8 cellular contexts compared by ENCODE assay signal in the genomic region with DNA sequence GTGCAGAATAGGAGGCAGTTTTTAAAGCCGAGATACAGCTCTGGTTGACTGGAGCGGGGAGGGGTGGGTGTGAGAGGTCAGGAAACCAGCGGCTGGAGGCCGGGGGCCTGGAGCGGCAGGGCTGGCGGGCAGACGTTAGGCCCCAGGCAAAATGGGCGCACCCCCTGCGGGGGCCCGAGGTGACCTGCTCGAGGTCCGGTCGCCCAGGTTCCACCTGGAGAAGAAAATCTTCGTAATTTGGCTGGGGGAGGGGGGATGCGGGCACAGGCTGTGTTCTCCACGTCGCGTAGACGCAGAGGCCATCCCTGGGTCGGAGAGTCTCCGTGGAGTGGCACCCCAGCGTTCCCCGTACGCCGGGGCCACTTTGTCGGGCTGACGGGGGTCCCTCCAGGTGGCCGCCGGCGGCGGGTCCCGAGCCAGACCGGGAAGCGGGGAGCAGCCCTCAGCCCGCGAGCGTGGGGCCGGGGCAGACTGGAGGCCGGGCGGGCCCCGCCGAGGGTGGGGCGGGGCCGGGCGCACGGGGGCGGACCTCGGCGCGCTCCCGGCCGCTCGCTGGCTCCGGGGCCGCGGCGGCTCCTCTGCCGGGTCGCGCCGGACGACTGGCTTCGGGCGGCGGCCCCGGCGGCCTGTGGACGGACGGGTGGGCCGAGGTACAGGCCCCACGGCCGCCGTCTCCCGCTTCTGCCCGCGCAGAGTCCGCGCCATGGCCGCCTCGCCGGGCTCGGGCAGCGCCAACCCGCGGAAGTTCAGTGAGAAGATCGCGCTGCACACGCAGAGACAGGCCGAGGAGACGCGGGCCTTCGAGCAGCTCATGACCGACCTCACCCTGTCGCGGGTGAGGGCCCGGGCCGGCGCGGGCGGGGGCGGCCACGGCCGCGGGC.
DNase-seq lines count a peak whose midpoint lies in the region; ATAC-seq lines count a peak whose summit lies in the region.

A gene with protein sequence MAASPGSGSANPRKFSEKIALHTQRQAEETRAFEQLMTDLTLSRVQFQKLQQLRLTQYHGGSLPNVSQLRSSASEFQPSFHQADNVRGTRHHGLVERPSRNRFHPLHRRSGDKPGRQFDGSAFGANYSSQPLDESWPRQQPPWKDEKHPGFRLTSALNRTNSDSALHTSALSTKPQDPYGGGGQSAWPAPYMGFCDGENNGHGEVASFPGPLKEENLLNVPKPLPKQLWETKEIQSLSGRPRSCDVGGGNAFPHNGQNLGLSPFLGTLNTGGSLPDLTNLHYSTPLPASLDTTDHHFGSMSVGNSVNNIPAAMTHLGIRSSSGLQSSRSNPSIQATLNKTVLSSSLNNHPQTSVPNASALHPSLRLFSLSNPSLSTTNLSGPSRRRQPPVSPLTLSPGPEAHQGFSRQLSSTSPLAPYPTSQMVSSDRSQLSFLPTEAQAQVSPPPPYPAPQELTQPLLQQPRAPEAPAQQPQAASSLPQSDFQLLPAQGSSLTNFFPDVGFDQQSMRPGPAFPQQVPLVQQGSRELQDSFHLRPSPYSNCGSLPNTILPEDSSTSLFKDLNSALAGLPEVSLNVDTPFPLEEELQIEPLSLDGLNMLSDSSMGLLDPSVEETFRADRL (plus strand): TSS at position 555 of the 881 bp plus-strand sequence. CDS start 149 bp downstream, at position 704.

- peak; percentile 61 for ATAC-seq in GM18519 (IDR thresholded peaks at IDR 0.05; ENCODE audit: low FRiP score, unreplicated experiment)
- peak; percentile 61 for ATAC-seq in HG03025 (IDR thresholded peaks at IDR 0.05; ENCODE audit: low FRiP score, unreplicated experiment)

- peak; percentile 42 for DNase-seq in NOMO-1 treated with DMSO at 0.1 percent for 48 hours (lab: John Stamatoyannopoulos, UW; ENCODE audit: unreplicated experiment)
- peak; percentile 36 for DNase-seq in activated T-cell treated with anti-CD3 and anti-CD28 coated beads for 4 hours
- no peak for DNase-seq in epithelial cell of prostate (ENCODE audit: low read depth, low spot score)
- DNase-seq in stimulated activated naive CD4-positive, alpha-beta T cell treated with Interleukin-2 at 50 U/mL for 16 hours (lab: John Stamatoyannopoulos, UW) = peak; percentile 57

- peaks cover 43% of the 10 kb centered on the region for H3K79me2 ChIP-seq in ACC112 (ENCODE audit: control insufficient read depth, insufficient read depth, low read length, unreplicated experiment)

- H3K9me3 ChIP-seq in mucosa of rectum (ENCODE audit: control insufficient read depth in 2 of 2, low read length in 2 of 2) = no peaks in the 10 kb centered on the region

- peaks cover 4% of the 10 kb centered on the region for H3K4me1 ChIP-seq in ACC112 (ENCODE audit: control insufficient read depth, insufficient read depth, low read length, unreplicated experiment)
- H3K4me1 ChIP-seq in mucosa of rectum (ENCODE audit: control insufficient read depth in 2 of 2, insufficient read depth in 2 of 2, low read length in 2 of 2) = peaks cover 9 to 11% of the 10 kb centered on the region in 2 donors

- H3K4me3 ChIP-seq in ACC112 (ENCODE audit: low read depth, low read length) = peak within 1 kb of the TSS; percentile 94
- peak within 1 kb of the TSS; percentile 75 to 79 for H3K4me3 ChIP-seq in mucosa of rectum (ENCODE audit: low read length in 2 of 2)

- H3K9ac ChIP-seq in mucosa of rectum (ENCODE audit: low read depth in 1 of 2, low read length in 2 of 2) = peak within 1 kb of the TSS; percentile 77 to 84

- H3K27ac ChIP-seq in ACC112 (ENCODE audit: low read depth, low read length) (peak within 1 kb of the TSS; percentile 39; the same call in 1 of the 2 replicates), epithelial cell of prostate (peak within 1 kb of the TSS; percentile 53), mucosa of rectum (ENCODE audit: low read depth in 2 of 2, low read length in 2 of 2) (peak within 1 kb of the TSS; percentile 77 to 85)

- H2AFZ ChIP-seq in ACC112 (ENCODE audit: low read length, unreplicated experiment) = peak within 1 kb of the TSS; percentile 97

- H3K27me3 ChIP-seq in ACC112 (ENCODE audit: insufficient read depth, low read length) = no peaks in the 10 kb centered on the region
- no peaks in the 10 kb centered on the region for H3K27me3 ChIP-seq in mucosa of rectum (ENCODE audit: control insufficient read depth in 2 of 2, insufficient read depth in 2 of 2, low read length in 2 of 2)

- H3K36me3 ChIP-seq in ACC112 (ENCODE audit: insufficient read depth, low read length) (no peaks in the 10 kb centered on the region), mucosa of rectum (ENCODE audit: control insufficient read depth in 2 of 2, insufficient read depth in 2 of 2, low read length in 2 of 2) (no peaks in the 10 kb centered on the region)
